Comparison of ENCODE assay signal across 18 cellular contexts in the genomic region with DNA sequence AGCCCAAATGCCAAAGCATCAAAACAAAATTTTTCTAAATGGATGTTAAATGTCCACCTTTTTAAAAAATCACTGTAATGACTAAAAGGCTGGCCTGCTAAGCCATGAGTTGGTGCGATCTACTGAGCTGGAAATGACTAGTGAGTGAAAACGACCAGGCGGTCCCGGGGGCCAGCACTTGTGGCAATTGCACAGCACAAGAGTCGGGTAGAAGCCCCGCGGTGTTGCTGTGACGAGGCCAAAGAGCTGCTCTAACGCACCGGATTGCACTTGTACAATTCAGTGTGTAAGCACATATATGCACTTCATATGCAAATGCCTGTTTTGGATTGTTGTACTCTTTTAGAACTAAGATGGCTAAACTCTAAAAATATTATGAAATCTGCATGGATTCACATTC.
DNase-seq lines count a peak whose midpoint lies in the region; ATAC-seq and TF ChIP-seq lines count a peak whose summit lies in the region.
"Had no signal": no experiment of that assay in that cellular context is flagged by ENCODE, and none has a peak within 500 bp of the region (broad histone marks: within the 10 kb centered on the region; RNA-seq: fewer than 3 reads in every experiment).

No MANE protein-coding gene starts in this region.

- no peak for TF ChIP-seq CTCF in glutamatergic neuron (IDR thresholded peaks at IDR 0.05; ENCODE audit: partially characterized antibody, unreplicated experiment)

- no peak for ATAC-seq in T-helper 17 cell
- ATAC-seq in GM21390 (IDR thresholded peaks at IDR 0.05; ENCODE audit: unreplicated experiment) = no peak
- ATAC-seq: GM23338 had no signal

- H3K36me3 Mint-ChIP-seq in activated T-cell treated with anti-CD3 and anti-CD28 coated beads, Interleukin-2, amount 50 U/mL, for 24 hours (ENCODE audit: low read depth) = peaks cover 92% of the 10 kb centered on the region
- peaks cover 7% of the 10 kb centered on the region for H3K36me3 Mint-ChIP-seq in T-helper 17 cell (ENCODE audit: low read depth)
- peaks cover 5% of the 10 kb centered on the region for H3K36me3 Mint-ChIP-seq in glutamatergic neuron (ENCODE audit: unreplicated experiment)

- peak overlapping the region; percentile 80 for H3K27ac Mint-ChIP-seq in activated T-cell treated with anti-CD3 and anti-CD28 coated beads, Interleukin-2, amount 50 U/mL, for 24 hours
- H3K27ac Mint-ChIP-seq in T-helper 17 cell (peak overlapping the region; percentile 47), glutamatergic neuron (ENCODE audit: unreplicated experiment) (peak overlapping the region; percentile 41)
- H3K27ac Mint-ChIP-seq: GM23338 had no signal

- no peaks in the 10 kb centered on the region for H3K9me3 ChIP-seq in T-helper 17 cell (ENCODE audit: control insufficient read depth, low read length, poor library complexity, severe bottlenecking)
- H3K9me3 ChIP-seq: BE2C had no signal

- H3K4me3 Mint-ChIP-seq in activated T-cell treated with anti-CD3 and anti-CD28 coated beads, Interleukin-2, amount 50 U/mL, for 24 hours = no peak overlapping the region
- H3K4me3 Mint-ChIP-seq in T-helper 17 cell = no peak overlapping the region
- H3K4me3 Mint-ChIP-seq in glutamatergic neuron (ENCODE audit: unreplicated experiment) = no peak overlapping the region
- H3K4me3 Mint-ChIP-seq: CD4-positive, CD25-positive, alpha-beta regulatory T cell; CD8-positive, alpha-beta memory T cell; GM23338 had no signal

- H3K4me1 Mint-ChIP-seq in activated T-cell treated with anti-CD3 and anti-CD28 coated beads, Interleukin-2, amount 50 U/mL, for 24 hours (ENCODE audit: low read depth) = no peaks in the 10 kb centered on the region
- no peaks in the 10 kb centered on the region for H3K4me1 Mint-ChIP-seq in T-helper 17 cell
- no peaks in the 10 kb centered on the region for H3K4me1 Mint-ChIP-seq in glutamatergic neuron (ENCODE audit: low read depth, unreplicated experiment)
- H3K4me1 Mint-ChIP-seq: CD8-positive, alpha-beta memory T cell; GM23338 had no signal

- H3K9me3 Mint-ChIP-seq in activated T-cell treated with anti-CD3 and anti-CD28 coated beads, Interleukin-2, amount 50 U/mL, for 24 hours = no peaks in the 10 kb centered on the region
- peaks cover 3% of the 10 kb centered on the region for H3K9me3 Mint-ChIP-seq in glutamatergic neuron (ENCODE audit: unreplicated experiment)
- H3K9me3 Mint-ChIP-seq: CD4-positive, CD25-positive, alpha-beta regulatory T cell; CD8-positive, alpha-beta memory T cell; GM23338 had no signal

- DNase-seq in activated T-cell treated with anti-CD3 and anti-CD28 coated beads, Interleukin-2, amount 50 U/mL, for 24 hours = peak; percentile 20
- no peak for DNase-seq in activated T-cell treated with anti-CD3 and anti-CD28 coated beads, Interleukin-2, amount 50 U/mL, for 1 hour
- DNase-seq in T-helper 17 cell (no peak), glutamatergic neuron (no peak), retina (peak; percentile 14), AG08396 (ENCODE audit: low spot score) (no peak), DMS153 (lab: John Stamatoyannopoulos, UW) (no peak)
- DNase-seq: 8988T; BE2C; C1 segment of cervical spinal cord; CD4-positive, CD25-positive, alpha-beta regulatory T cell; CD8-positive, alpha-beta memory T cell; COR-L47; DMS 273 treated with DMSO at 0.1 percent for 48 hours; HCEC 1CT; IMR-90 had no signal

- no peaks in the 10 kb centered on the region for H3K27me3 Mint-ChIP-seq in activated T-cell treated with anti-CD3 and anti-CD28 coated beads, Interleukin-2, amount 50 U/mL, for 24 hours
- no peaks in the 10 kb centered on the region for H3K27me3 Mint-ChIP-seq in T-helper 17 cell
- peaks cover 2% of the 10 kb centered on the region for H3K27me3 Mint-ChIP-seq in glutamatergic neuron (ENCODE audit: unreplicated experiment)
- H3K27me3 Mint-ChIP-seq: CD4-positive, CD25-positive, alpha-beta regulatory T cell; CD8-positive, alpha-beta memory T cell had no signal

Comparison
In these comparisons a context has a peak if more than half of its experiments do, and no peak if none do; other contexts are left out.
1. DNase-seq: peak in activated T-cell treated with anti-CD3 and anti-CD28 coated beads, Interleukin-2, amount 50 U/mL, for 24 hours (single experiment) and retina (single experiment); none in activated T-cell treated with anti-CD3 and anti-CD28 coated beads, Interleukin-2, amount 50 U/mL, for 1 hour (single experiment), T-helper 17 cell (0 of 3), glutamatergic neuron (single experiment), AG08396 (single experiment) and DMS153 (single experiment).
2. Peak in every context shown above with its lines, with median percentiles within 50 percentile points of each other: H3K27ac Mint-ChIP-seq.